12 cellular contexts compared by ENCODE assay signal in the genomic region with DNA sequence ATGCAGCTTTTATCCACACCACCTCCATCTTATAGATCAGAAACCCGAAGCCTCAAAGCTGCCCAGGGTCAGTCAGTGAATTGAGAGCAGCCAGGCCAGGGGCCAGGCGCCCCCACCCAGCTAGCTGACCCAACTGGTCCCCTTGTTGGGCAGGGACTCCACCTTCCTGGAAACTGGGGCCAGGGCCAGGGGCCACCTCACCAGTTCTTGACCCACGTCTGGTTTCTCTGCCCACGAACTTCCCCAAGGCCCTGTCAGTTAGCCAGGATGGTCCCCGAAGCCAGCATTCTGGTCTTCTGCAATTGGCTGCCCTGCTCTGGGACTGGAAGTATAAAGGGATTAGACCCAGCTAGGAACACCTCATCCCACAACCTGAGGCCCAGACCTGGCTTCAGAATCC. TPM values are rescaled to one million over a fixed set of nuclear protein-coding genes. Genes with fewer than 3 reads are reported as not detected.
DNase-seq lines count a peak whose midpoint lies in the region; ATAC-seq, FAIRE-seq and TF ChIP-seq lines count a peak whose summit lies in the region.
"Had no signal": no experiment of that assay in that cellular context is flagged by ENCODE, and none has a peak within 500 bp of the region (broad histone marks: within the 10 kb centered on the region; RNA-seq: fewer than 3 reads in every experiment).

No MANE protein-coding gene starts in this region.

- no peaks in the 10 kb centered on the region for H3K27me3 Mint-ChIP-seq in activated naive CD8-positive, alpha-beta T cell treated with anti-CD3 and anti-CD28 coated beads for 36 hours
- no peaks in the 10 kb centered on the region for H3K27me3 Mint-ChIP-seq in memory B cell

- H3K9me3 Mint-ChIP-seq in activated naive CD8-positive, alpha-beta T cell treated with anti-CD3 and anti-CD28 coated beads for 36 hours: peaks cover 1% of the 10 kb centered on the region
- H3K9me3 Mint-ChIP-seq in memory B cell: no peaks in the 10 kb centered on the region

- ATAC-seq in memory B cell (ENCODE audit: low read depth): no peak

- no peak overlapping the region for H3K27ac Mint-ChIP-seq in activated naive CD8-positive, alpha-beta T cell treated with anti-CD3 and anti-CD28 coated beads for 36 hours
- peak overlapping the region; percentile 28 for H3K27ac Mint-ChIP-seq in memory B cell

- H3K9me3 ChIP-seq in ES-I3 (ENCODE audit: control insufficient read depth, insufficient read depth, low read length): no peaks in the 10 kb centered on the region
- H3K9me3 ChIP-seq: SJSA1 had no signal

- peak overlapping the region; percentile 92 for H3K4me3 Mint-ChIP-seq in activated naive CD8-positive, alpha-beta T cell treated with anti-CD3 and anti-CD28 coated beads for 36 hours
- no peak overlapping the region for H3K4me3 Mint-ChIP-seq in memory B cell

- H3K9ac ChIP-seq in ES-I3 (ENCODE audit: low read depth, low read length): peak overlapping the region; percentile 88; the same call in 1 of the 2 replicates

- no peak for TF ChIP-seq CTCF in AG04449 (IDR thresholded peaks at IDR 0.05; ENCODE audit: insufficient read depth, low read length, missing control alignments)

- H3K36me3 ChIP-seq in ES-I3 (ENCODE audit: insufficient read depth, low read length): peaks cover 9% of the 10 kb centered on the region

- peaks cover 11% of the 10 kb centered on the region for H3K36me3 Mint-ChIP-seq in activated naive CD8-positive, alpha-beta T cell treated with anti-CD3 and anti-CD28 coated beads for 36 hours
- H3K36me3 Mint-ChIP-seq in memory B cell: peaks cover 3% of the 10 kb centered on the region

- H3K4me1 ChIP-seq in ES-I3 (ENCODE audit: insufficient read depth, low read length): peaks cover 14% of the 10 kb centered on the region

- POLR2A ChIA-PET in AG04449 (lab: Yijun Ruan, JAX): no interaction called here

- peak overlapping the region; percentile 8 for H3K4me3 ChIP-seq in AG04449 (ENCODE audit: low read depth, low read length)
- H3K4me3 ChIP-seq: SJSA1 had no signal

- CTCF ChIA-PET in AG04449 (lab: Yijun Ruan, JAX): no interaction called here

- H3K4me1 Mint-ChIP-seq in activated naive CD8-positive, alpha-beta T cell treated with anti-CD3 and anti-CD28 coated beads for 36 hours: peaks cover 25% of the 10 kb centered on the region
- peaks cover 20% of the 10 kb centered on the region for H3K4me1 Mint-ChIP-seq in memory B cell

- FAIRE-seq in HTR-8/SVneo (lab: Jason Lieb, UNC): no peak

- DNase-seq in AG04449 (ENCODE audit: low read depth, low spot score): no peak
- no peak for DNase-seq in activated naive CD8-positive, alpha-beta T cell treated with anti-CD3 and anti-CD28 coated beads for 36 hours
- no peak for DNase-seq in memory B cell (ENCODE audit: low spot score in 2 of 2)
- no peak for DNase-seq in HTR-8/SVneo (ENCODE audit: insufficient read length, low spot score)
- no peak for DNase-seq in NCI-H748 (lab: John Stamatoyannopoulos, UW; ENCODE audit: unreplicated experiment)
- no peak for DNase-seq in NK-92 treated with Interleukin-12 subunit alpha and Interleukin-12 subunit beta, amount 100 ng/mL, for 24 hours (lab: John Stamatoyannopoulos, UW)
- no peak for DNase-seq in mucosa of gallbladder (ENCODE audit: low spot score)
- DNase-seq: hippocampal formation, KG1 had no signal

RNA-seq across cellular contexts. Expression of gene FAM83G, which starts 2.4 kb away (rescaled TPM):
- total RNA-seq in activated naive CD8-positive, alpha-beta T cell treated with anti-CD3 and anti-CD28 coated beads for 36 hours: 10 to 100 TPM; 10.3 to 10.4 TPM
- 35.0 TPM for total RNA-seq in mucosa of gallbladder

RNA-seq across cellular contexts. Expression of gene GRAP, which starts 44.6 kb away (rescaled TPM):
- 10 to 100 TPM; 14.5 to 14.8 TPM for total RNA-seq in activated naive CD8-positive, alpha-beta T cell treated with anti-CD3 and anti-CD28 coated beads for 36 hours
- total RNA-seq in mucosa of gallbladder: 7.8 TPM
- total RNA-seq: myocyte had no signal

RNA-seq across cellular contexts. Expression of gene SLC5A10, which starts 50.2 kb away (rescaled TPM):
- total RNA-seq in activated naive CD8-positive, alpha-beta T cell treated with anti-CD3 and anti-CD28 coated beads for 36 hours: not detected
- not detected for total RNA-seq in mucosa of gallbladder
- total RNA-seq: myocyte had no signal
